ENCODE assay signal across 10 cellular contexts in genomic region chr15:92665100-92665555, GRCh38. TPM values are rescaled to one million over a fixed set of nuclear protein-coding genes. Genes with fewer than 3 reads are reported as not detected.
DNase-seq lines count a peak whose midpoint lies in the region; ATAC-seq, FAIRE-seq and TF ChIP-seq lines count a peak whose summit lies in the region.
"Had no signal": no experiment of that assay in that cellular context is flagged by ENCODE, and none has a peak within 500 bp of the region (broad histone marks: within the 10 kb centered on the region; RNA-seq: fewer than 3 reads in every experiment).

No MANE protein-coding gene starts in this region.

- no peak overlapping the region for H3K27ac ChIP-seq in suprapubic skin

- no peak for TF ChIP-seq POLR2A in suprapubic skin (IDR thresholded peaks at IDR 0.05)

- H3K36me3 ChIP-seq in suprapubic skin, result no peaks in the 10 kb centered on the region

- H3K4me3 Mint-ChIP-seq in natural killer cell treated with Interleukin-12 subunit alpha and Interleukin-12 subunit beta and Interleukin-15 and Interleukin-18, amount 100 ng/mL, for 72 hours, result no peak overlapping the region
- H3K4me3 Mint-ChIP-seq in natural killer cell, result no peak overlapping the region

- DNase-seq in cardiac fibroblast (ENCODE audit: low read depth in 2 of 2), result peak; percentile 52 to 87
- no peak for DNase-seq in suprapubic skin (ENCODE audit: low spot score in 2 of 2)
- DNase-seq in natural killer cell treated with Interleukin-12 subunit alpha and Interleukin-12 subunit beta and Interleukin-15 and Interleukin-18, amount 100 ng/mL, for 72 hours (ENCODE audit: low spot score), result no peak
- DNase-seq in natural killer cell, result no peak
- no peak for DNase-seq in activated gamma-delta T cell (lab: John Stamatoyannopoulos, UW)
- DNase-seq: cortex of kidney had no signal

- 7% methylated on average over 10 of the region's 10 CpGs for WGBS in suprapubic skin

- H3K27me3 Mint-ChIP-seq in natural killer cell treated with Interleukin-12 subunit alpha and Interleukin-12 subunit beta and Interleukin-15 and Interleukin-18, amount 100 ng/mL, for 72 hours, result peaks cover 18 to 22% of the 10 kb centered on the region in 2 donors
- peaks cover 12 to 26% of the 10 kb centered on the region in 2 donors for H3K27me3 Mint-ChIP-seq in natural killer cell (ENCODE audit: low read depth in 2 of 2)

- no peaks in the 10 kb centered on the region for H3K4me1 Mint-ChIP-seq in natural killer cell treated with Interleukin-12 subunit alpha and Interleukin-12 subunit beta and Interleukin-15 and Interleukin-18, amount 100 ng/mL, for 72 hours (ENCODE audit: low read depth in 2 of 2)
- no peaks in the 10 kb centered on the region for H3K4me1 Mint-ChIP-seq in natural killer cell

- intact Hi-C loops in natural killer cell (cut with micrococcal nuclease), result no loop called here

- no peaks in the 10 kb centered on the region for H3K27me3 ChIP-seq in suprapubic skin

- H3K36me3 Mint-ChIP-seq in natural killer cell treated with Interleukin-12 subunit alpha and Interleukin-12 subunit beta and Interleukin-15 and Interleukin-18, amount 100 ng/mL, for 72 hours, result no peaks in the 10 kb centered on the region
- no peaks in the 10 kb centered on the region for H3K36me3 Mint-ChIP-seq in natural killer cell

- no peak overlapping the region for H3K4me3 ChIP-seq in cardiac fibroblast (replicated peaks in 1 of 2; ENCODE audit: low read depth in 2 of 2, low read length in 2 of 2)
- H3K4me3 ChIP-seq in suprapubic skin, result no peak overlapping the region
- H3K4me3 ChIP-seq: lung had no signal

- peak; percentile 96 for FAIRE-seq in islet of Langerhans (lab: Jason Lieb, UNC)
- FAIRE-seq: G401.6 had no signal

- TF ChIP-seq CTCF in cardiac fibroblast (IDR thresholded peaks at IDR 0.05; ENCODE audit: low read depth, low read length) (no peak), suprapubic skin (IDR thresholded peaks at IDR 0.05) (no peak), natural killer cell (IDR thresholded peaks at IDR 0.05) (no peak)

- H3K9me3 Mint-ChIP-seq in natural killer cell treated with Interleukin-12 subunit alpha and Interleukin-12 subunit beta and Interleukin-15 and Interleukin-18, amount 100 ng/mL, for 72 hours, result no peaks in the 10 kb centered on the region
- no peaks in the 10 kb centered on the region for H3K9me3 Mint-ChIP-seq in natural killer cell

- peak; percentile 61 for TF ChIP-seq EP300 in suprapubic skin (IDR thresholded peaks at IDR 0.05)

- no peak overlapping the region for H3K27ac Mint-ChIP-seq in natural killer cell treated with Interleukin-12 subunit alpha and Interleukin-12 subunit beta and Interleukin-15 and Interleukin-18, amount 100 ng/mL, for 72 hours
- H3K27ac Mint-ChIP-seq in natural killer cell, result no peak overlapping the region

- no peaks in the 10 kb centered on the region for H3K9me3 ChIP-seq in suprapubic skin

- peaks cover 33% of the 10 kb centered on the region for H3K4me1 ChIP-seq in suprapubic skin

- ATAC-seq in HG03378 (IDR thresholded peaks at IDR 0.05; ENCODE audit: unreplicated experiment) (peak; percentile 40), natural killer cell (no peak)
- ATAC-seq in natural killer cell treated with Interleukin-12 subunit alpha and Interleukin-12 subunit beta and Interleukin-15 and Interleukin-18, amount 100 ng/mL, for 72 hours, result no peak

RNA-seq across cellular contexts. Expression of gene FAM174B, which starts 9.6 kb away (rescaled TPM):
- total RNA-seq in suprapubic skin, result 10 to 100 TPM in 3 of 4 donors, 1 to 10 TPM in 1; 6.2 to 24.0 (median 18.3) TPM
- total RNA-seq in natural killer cell treated with Interleukin-12 subunit alpha and Interleukin-12 subunit beta and Interleukin-15 and Interleukin-18, amount 100 ng/mL, for 72 hours, result 1 to 10 TPM in 1 of 2 donors, under 1 TPM in 1; 0.62 to 3.8 TPM
- total RNA-seq in natural killer cell, result 1 to 10 TPM in 1 of 3 donors, under 1 TPM in 2; 0.68 to 2.6 (median 0.88) TPM

Comparison
In these comparisons a context has a peak if more than half of its experiments do, and no peak if none do; other contexts are left out.
1. DNase-seq: peak in cardiac fibroblast (2 of 2); none in suprapubic skin (0 of 2), natural killer cell treated with Interleukin-12 subunit alpha and Interleukin-12 subunit beta and Interleukin-15 and Interleukin-18, amount 100 ng/mL, for 72 hours (single experiment), natural killer cell (single experiment) and activated gamma-delta T cell (single experiment).